ENCODE assay signal across 15 cellular contexts in genomic region chr19:54473983-54474382, GRCh38. TPM values are rescaled to one million over a fixed set of nuclear protein-coding genes. Genes with fewer than 3 reads are reported as not detected.
DNase-seq lines count a peak whose midpoint lies in the region; ATAC-seq and TF ChIP-seq lines count a peak whose summit lies in the region.
"Had no signal": no experiment of that assay in that cellular context is flagged by ENCODE, and none has a peak within 500 bp of the region (broad histone marks: within the 10 kb centered on the region; RNA-seq: fewer than 3 reads in every experiment).

No MANE protein-coding gene starts in this region.

- no peak for DNase-seq in AG04450 (ENCODE audit: low read depth, low spot score)
- DNase-seq in RWPE1 (ENCODE audit: low spot score), result no peak
- no peak for DNase-seq in substantia nigra (lab: John Stamatoyannopoulos, UW)
- DNase-seq in iPS-NIHi7 (ENCODE audit: extremely low spot score), result no peak
- no peak for DNase-seq in amygdala (lab: John Stamatoyannopoulos, UW)
- DNase-seq: activated naive CD8-positive, alpha-beta T cell treated with anti-CD3 and anti-CD28 coated beads, Interleukin-2, amount 50 U/mL, for 24 hours; activated T-cell treated with anti-CD3 and anti-CD28 coated beads for 4 hours; DMS 273 treated with DMSO at 0.1 percent for 48 hours; immature natural killer cell; NCI-H2029 treated with DMSO at 0.1 percent for 48 hours; T-helper 17 cell had no signal

- H3K4me1 ChIP-seq in gastroesophageal sphincter (peaks cover 0 to 32% (median 6%) of the 10 kb centered on the region in 3 donors), rectal smooth muscle tissue (ENCODE audit: control insufficient read depth, insufficient read depth, low read length) (no peaks in the 10 kb centered on the region)

- H3K9ac ChIP-seq in rectal smooth muscle tissue (ENCODE audit: low read length), result no peak overlapping the region

- H3K36me3 ChIP-seq in gastroesophageal sphincter (no peaks in the 10 kb centered on the region), rectal smooth muscle tissue (ENCODE audit: control insufficient read depth, insufficient read depth, low read length) (no peaks in the 10 kb centered on the region)

- H3K9me3 ChIP-seq in AG04450 (ENCODE audit: control insufficient read depth, insufficient read depth, low read length) (no peaks in the 10 kb centered on the region), gastroesophageal sphincter (no peaks in the 10 kb centered on the region)

- peak overlapping the region; percentile 82 for H3K27ac ChIP-seq in AG04450 (ENCODE audit: low read depth, low read length)
- peak overlapping the region; percentile 83 for H3K27ac ChIP-seq in RWPE1
- peak overlapping the region in 3 of 4 donors; percentile 74 to 83 (median 81) for H3K27ac ChIP-seq in gastroesophageal sphincter
- peak overlapping the region; percentile 46 for H3K27ac ChIP-seq in rectal smooth muscle tissue (ENCODE audit: low read depth, low read length)
- H3K27ac ChIP-seq in substantia nigra (ENCODE audit: low read depth, low read length, poor library complexity, severe bottlenecking), result no peak overlapping the region

- H3K4me3 ChIP-seq in AG04450 (ENCODE audit: low read depth, low read length) (peak overlapping the region; percentile 70), gastroesophageal sphincter (no peak overlapping the region), rectal smooth muscle tissue (ENCODE audit: low read length) (peak overlapping the region; percentile 47)

- no peak for TF ChIP-seq POLR2A in gastroesophageal sphincter (IDR thresholded peaks at IDR 0.05)

- no peak for ATAC-seq in gastroesophageal sphincter
- no peak for ATAC-seq in GM21390 (IDR thresholded peaks at IDR 0.05; ENCODE audit: unreplicated experiment)

- H3K27me3 ChIP-seq in AG04450 (ENCODE audit: control insufficient read depth, insufficient read depth, low read length), result no peaks in the 10 kb centered on the region
- peaks cover 76% of the 10 kb centered on the region for H3K27me3 ChIP-seq in gastroesophageal sphincter
- H3K27me3 ChIP-seq in rectal smooth muscle tissue (ENCODE audit: control insufficient read depth, insufficient read depth, low read length), result no peaks in the 10 kb centered on the region

- POLR2A ChIA-PET in AG04450 (lab: Yijun Ruan, JAX), result interaction anchor here (1.2 to 1.4 kb wide), 2 partner anchors 10 to 25 kb away, joined by 10 to 19 read pairs; partner anchors contain the start of genes LENG8 and LENG9
- POLR2A ChIA-PET in RWPE1 (lab: Yijun Ruan, JAX; ENCODE audit: low non-redundant PET), result no interaction called here

- CTCF ChIA-PET in AG04450 (lab: Charles Lee), result no interaction called here
- CTCF ChIA-PET in RWPE1 (lab: Yijun Ruan, JAX), result interaction anchor here (0.6 to 1.5 kb wide), 3 partner anchors 8 to 708 kb away, joined by 4 to 5 read pairs (median 5); no protein-coding TSS in a partner anchor

- no peak for TF ChIP-seq EP300 in gastroesophageal sphincter (IDR thresholded peaks at IDR 0.05)

- 13 to 48% methylated on average over 4 to 6 of the region's 6 CpGs for WGBS in gastroesophageal sphincter (ENCODE audit: low coverage in 1 of 2), 2 donors

- TF ChIP-seq CTCF in AG04450 (IDR thresholded peaks at IDR 0.05; ENCODE audit: low read depth, low read length) (no peak), RWPE1 (conservative IDR thresholded peaks at IDR 0.05; ENCODE audit: low read depth) (no peak), gastroesophageal sphincter (IDR thresholded peaks at IDR 0.05) (no peak)

RNA-seq across cellular contexts. Expression of gene CDC42EP5, which starts 0.9 kb away (rescaled TPM):
- polyA plus RNA-seq in AG04450 (2011; rRNA removed), result 12.3 and 17.7 TPM in 2 replicates
- 2.3 and 2.4 TPM in 2 replicates for polyA minus RNA-seq in AG04450 (2011; rRNA and poly(A)+ RNA removed)
- total RNA-seq in gastroesophageal sphincter, result 10 to 100 TPM in 3 of 4 donors, 1 to 10 TPM in 1; 4.2 to 24.1 (median 12.8) TPM
- total RNA-seq: T-helper 17 cell had no signal
- polyA plus RNA-seq: immature natural killer cell had no signal

RNA-seq across cellular contexts. Expression of gene LENG9, which starts 10.4 kb away (rescaled TPM):
- 0.63 and 1.3 TPM in 2 replicates for polyA plus RNA-seq in AG04450 (2011; rRNA removed)
- polyA minus RNA-seq in AG04450 (2011; rRNA and poly(A)+ RNA removed), result 1.7 and 1.9 TPM in 2 replicates
- total RNA-seq in gastroesophageal sphincter, result 1 to 10 TPM; 2.6 to 9.1 (median 4.5) TPM

RNA-seq across cellular contexts. Expression of gene LENG8, which starts 25.0 kb away (rescaled TPM):
- polyA plus RNA-seq in AG04450 (2011; rRNA removed), result 16.1 and 25.2 TPM in 2 replicates
- polyA minus RNA-seq in AG04450 (2011; rRNA and poly(A)+ RNA removed), result 29.0 and 38.6 TPM in 2 replicates
- total RNA-seq in gastroesophageal sphincter, result 100 to 1,000 TPM in 2 of 4 donors, 10 to 100 TPM in 2; 25.4 to 215 (median 80.9) TPM

RNA-seq across cellular contexts. Expression of gene LAIR2, which starts 28.6 kb away (rescaled TPM):
- not detected in 2 replicates for polyA plus RNA-seq in AG04450 (2011; rRNA removed)
- not detected in 2 replicates for polyA minus RNA-seq in AG04450 (2011; rRNA and poly(A)+ RNA removed)
- total RNA-seq in gastroesophageal sphincter, result not detected
- total RNA-seq: myocyte had no signal

RNA-seq across cellular contexts. Expression of gene TTYH1, which starts 58.7 kb away (rescaled TPM):
- not detected in 2 replicates for polyA plus RNA-seq in AG04450 (2011; rRNA removed)
- polyA minus RNA-seq in AG04450 (2011; rRNA and poly(A)+ RNA removed), result not detected in 2 replicates
- total RNA-seq in gastroesophageal sphincter, result 10 to 100 TPM in 1 of 4 donors, 1 to 10 TPM in 3; 1.2 to 19.8 (median 5.5) TPM
- total RNA-seq: myocyte, T-helper 17 cell had no signal

Comparison
In these comparisons a context has a peak if more than half of its experiments do, and no peak if none do; other contexts are left out.
1. H3K4me3 ChIP-seq: peak in AG04450 (single experiment) and rectal smooth muscle tissue (single experiment); none in gastroesophageal sphincter (0 of 2).